In genomic region chr11:17276236-17277023, GRCh38 we compare ENCODE assay signal across 1 cellular context.
A peak's percentile ranks its signal among the peaks of the same experiment; 100 is the strongest.
TF ChIP-seq lines count a peak whose summit lies in the region.

Gene NUCB2 (plus strand): TSS chr11:17276739. CDS start chr11:17295324, 18,585 bp downstream.

TF ChIP-seq in HepG2, 621 proteins besides CTCF, POLR2A, EP300 and RAD21 (continued from another document and continues in another):
- TF ChIP-seq REST (IDR thresholded peaks at IDR 0.05; ENCODE audit: borderline replicate concordance in 1 of 2, low read depth in 1 of 2, low read length in 2 of 2) (no peak), ZNF703 (CRISPR knock-in tag; IDR thresholded peaks at IDR 0.05; ENCODE audit: borderline replicate concordance) (no peak; the same call in 1 of the 2 replicates), TFDP2 (CRISPR knock-in tag; IDR thresholded peaks at IDR 0.05) (peak; percentile 89), ATRX (CRISPR knock-in tag; IDR thresholded peaks at IDR 0.05; ENCODE audit: borderline replicate concordance) (no peak), SP4 (CRISPR knock-in tag; IDR thresholded peaks at IDR 0.05) (peak; percentile 88), NR2F1 (CRISPR knock-in tag; IDR thresholded peaks at IDR 0.05) (no peak), ZNF691 (CRISPR knock-in tag; IDR thresholded peaks at IDR 0.05; ENCODE audit: borderline replicate concordance, low read depth) (no peak; the same call in 1 of the 2 replicates), NR1H2 (CRISPR knock-in tag; IDR thresholded peaks at IDR 0.05; ENCODE audit: borderline replicate concordance, low read depth) (no peak), ZNF543 (CRISPR knock-in tag; IDR thresholded peaks at IDR 0.05) (no peak; the same call in 1 of the 2 replicates), FOXJ3 (CRISPR knock-in tag; IDR thresholded peaks at IDR 0.05; ENCODE audit: borderline replicate concordance) (no peak), NR0B2 (CRISPR knock-in tag; IDR thresholded peaks at IDR 0.05) (no peak), ZNF501 (CRISPR knock-in tag; IDR thresholded peaks at IDR 0.05) (peak; percentile 92), ZKSCAN1 (IDR thresholded peaks at IDR 0.05; ENCODE audit: low read length) (no peak), ZNF710 (CRISPR knock-in tag; IDR thresholded peaks at IDR 0.05; ENCODE audit: borderline replicate concordance) (peak; percentile 20; the same call in 1 of the 2 replicates), KDM1A (CRISPR knock-in tag; IDR thresholded peaks at IDR 0.05) (no peak), ZNF253 (CRISPR knock-in tag; IDR thresholded peaks at IDR 0.05; ENCODE audit: borderline replicate concordance) (no peak), PHF5A (CRISPR knock-in tag; IDR thresholded peaks at IDR 0.05; ENCODE audit: low read depth, unreplicated experiment) (no peak), ATF1 (CRISPR knock-in tag; IDR thresholded peaks at IDR 0.05) (no peak), AHDC1 (CRISPR knock-in tag; IDR thresholded peaks at IDR 0.05; ENCODE audit: borderline replicate concordance) (peak; percentile 48; the same call in 1 of the 2 replicates), SIX1 (CRISPR knock-in tag; IDR thresholded peaks at IDR 0.05; ENCODE audit: borderline replicate concordance) (no peak), ZNF343 (CRISPR knock-in tag; IDR thresholded peaks at IDR 0.05) (no peak), ZNF777 (CRISPR knock-in tag; IDR thresholded peaks at IDR 0.05) (peak; percentile 38), ATF6 (CRISPR knock-in tag; conservative IDR thresholded peaks at IDR 0.05) (no peak), SMYD3 (CRISPR knock-in tag; IDR thresholded peaks at IDR 0.05) (no peak), ZSCAN25 (CRISPR knock-in tag; IDR thresholded peaks at IDR 0.05) (peak; percentile 63; the same call in 1 of the 2 replicates), ZNF660 (CRISPR knock-in tag; IDR thresholded peaks at IDR 0.05; ENCODE audit: borderline replicate concordance, low read depth) (no peak), ZNF788 (CRISPR knock-in tag; IDR thresholded peaks at IDR 0.05; ENCODE audit: borderline replicate concordance) (no peak), ZNF839 (CRISPR knock-in tag; IDR thresholded peaks at IDR 0.05; ENCODE audit: borderline replicate concordance) (peak; percentile 51; the same call in 1 of the 2 replicates), ZNF737 (CRISPR knock-in tag; IDR thresholded peaks at IDR 0.05; ENCODE audit: borderline replicate concordance) (no peak), ERF (CRISPR knock-in tag; IDR thresholded peaks at IDR 0.05) (peak; percentile 25; the same call in 1 of the 2 replicates), ZNF557 (CRISPR knock-in tag; IDR thresholded peaks at IDR 0.05) (no peak), THYN1 (CRISPR knock-in tag; IDR thresholded peaks at IDR 0.05; ENCODE audit: borderline replicate concordance, low read depth) (no peak), FOXK2 (IDR thresholded peaks at IDR 0.05) (no peak), ZNF33A (CRISPR knock-in tag; IDR thresholded peaks at IDR 0.05; ENCODE audit: borderline replicate concordance) (no peak), SMAD1 (CRISPR knock-in tag; IDR thresholded peaks at IDR 0.05; ENCODE audit: borderline replicate concordance, low read depth) (no peak), KAT8 (CRISPR knock-in tag; IDR thresholded peaks at IDR 0.05) (no peak), SNAPC2 (CRISPR knock-in tag; IDR thresholded peaks at IDR 0.05) (no peak), GMEB1 (CRISPR knock-in tag; IDR thresholded peaks at IDR 0.05; ENCODE audit: borderline replicate concordance) (peak; percentile 68; the same call in 1 of the 2 replicates), ETV6 (CRISPR knock-in tag; conservative IDR thresholded peaks at IDR 0.05) (no peak), FOXA1 (IDR thresholded peaks at IDR 0.05) (no peak), FOXA1 (CRISPR knock-in tag; IDR thresholded peaks at IDR 0.05) (no peak)
